In the genomic region with DNA sequence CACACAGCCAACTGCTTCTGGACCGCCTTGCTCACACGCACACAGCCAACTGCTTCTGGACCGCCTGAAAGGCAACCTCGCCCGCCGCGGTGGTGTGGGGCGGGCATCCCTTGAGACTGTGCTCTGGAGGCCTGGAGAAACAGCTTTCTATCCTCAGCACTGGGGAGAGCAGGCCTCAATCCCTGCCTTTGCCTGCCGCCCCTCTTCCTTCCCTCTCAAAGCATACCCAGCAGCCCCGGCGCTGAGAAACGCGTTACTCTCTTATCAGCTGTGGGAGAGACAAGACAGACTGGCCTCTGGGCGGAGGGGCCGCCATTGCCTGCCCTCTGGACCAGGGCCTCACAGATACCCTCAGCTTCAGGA, we compare ENCODE assay signal across 1 cellular context.
A peak's percentile ranks its signal among the peaks of the same experiment; 100 is the strongest.
TF ChIP-seq lines count a peak whose summit lies in the region.

No MANE protein-coding gene starts in this region.

TF ChIP-seq in HCT116, 20 proteins besides CTCF, POLR2A, EP300 and RAD21:
- no peak for TF ChIP-seq SRF (IDR thresholded peaks at IDR 0.05; ENCODE audit: low read depth)
- TF ChIP-seq, protein P1, sequence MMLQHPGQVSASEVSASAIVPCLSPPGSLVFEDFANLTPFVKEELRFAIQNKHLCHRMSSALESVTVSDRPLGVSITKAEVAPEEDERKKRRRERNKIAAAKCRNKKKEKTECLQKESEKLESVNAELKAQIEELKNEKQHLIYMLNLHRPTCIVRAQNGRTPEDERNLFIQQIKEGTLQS (IDR thresholded peaks at IDR 0.05): no peak
- 0 out of 2 replicates have a peak, but pooled peaks have one; percentile 17 for TF ChIP-seq ZFX (IDR thresholded peaks at IDR 0.05)
